ENCODE assay signal across 1 cellular context in genomic region chr2:55865095-55865835, GRCh38.
TF ChIP-seq lines count a peak whose summit lies in the region.

No MANE protein-coding gene starts in this region.

TF ChIP-seq in GM23338, 12 proteins besides CTCF, POLR2A, EP300 and RAD21 (continued from another document):
- no peak for TF ChIP-seq ZNF462 (CRISPR knock-in tag; IDR thresholded peaks at IDR 0.05)
- no peak for TF ChIP-seq EZH2 (IDR thresholded peaks at IDR 0.05; ENCODE audit: low read depth, unreplicated experiment)
- TF ChIP-seq NANOG (IDR thresholded peaks at IDR 0.05; ENCODE audit: borderline replicate concordance) = no peak
